8 cellular contexts compared by ENCODE assay signal in genomic region chr9:34522091-34522887, GRCh38. TPM values are rescaled to one million over a fixed set of nuclear protein-coding genes. Genes with fewer than 3 reads are reported as not detected.
DNase-seq lines count a peak whose midpoint lies in the region; ATAC-seq and TF ChIP-seq lines count a peak whose summit lies in the region.

No MANE protein-coding gene starts in this region.

- H3K36me3 Mint-ChIP-seq in CD8-positive, alpha-beta memory T cell = no peaks in the 10 kb centered on the region
- no peaks in the 10 kb centered on the region for H3K36me3 Mint-ChIP-seq in natural killer cell

- ATAC-seq in natural killer cell (no peak), HG02678 (IDR thresholded peaks at IDR 0.05; ENCODE audit: unreplicated experiment) (no peak), HG03025 (IDR thresholded peaks at IDR 0.05; ENCODE audit: low FRiP score, unreplicated experiment) (no peak)

- CTCF ChIA-PET in CD8-positive, alpha-beta memory T cell (lab: Charles Lee) = interaction anchor here (1.5 kb wide), 1 partner anchor 81 kb away, joined by 5 read pairs; no protein-coding TSS in a partner anchor

- no peaks in the 10 kb centered on the region for H3K36me3 ChIP-seq in CD8-positive, alpha-beta memory T cell (ENCODE audit: insufficient read depth, low read length)

- POLR2A ChIA-PET in CD8-positive, alpha-beta memory T cell (lab: Charles Lee) = no interaction called here

- peaks cover 4 to 14% (median 13%) of the 10 kb centered on the region in 3 donors for H3K4me1 Mint-ChIP-seq in CD8-positive, alpha-beta memory T cell
- peaks cover 6 to 19% of the 10 kb centered on the region in 2 donors for H3K4me1 Mint-ChIP-seq in natural killer cell

- no peaks in the 10 kb centered on the region for H3K27me3 ChIP-seq in CD8-positive, alpha-beta memory T cell (ENCODE audit: insufficient read depth, low read length, poor library complexity, severe bottlenecking)

- H3K4me3 ChIP-seq in CD8-positive, alpha-beta memory T cell (ENCODE audit: low read length) = peak overlapping the region; percentile 20
- H3K4me3 ChIP-seq in LNCaP clone FGC (ENCODE audit: low read depth, low read length) = peak overlapping the region; percentile 46
- H3K4me3 ChIP-seq in coronary artery = peak overlapping the region; percentile 78

- no peaks in the 10 kb centered on the region for H3K9me3 ChIP-seq in CD8-positive, alpha-beta memory T cell (ENCODE audit: low read length)

- H3K4me1 ChIP-seq in CD8-positive, alpha-beta memory T cell (ENCODE audit: insufficient read depth, low read length) = peaks cover 8% of the 10 kb centered on the region

- H3K27me3 Mint-ChIP-seq in CD8-positive, alpha-beta memory T cell = peaks cover 4 to 8% of the 10 kb centered on the region in 2 donors
- peaks cover 20 to 23% of the 10 kb centered on the region in 2 donors for H3K27me3 Mint-ChIP-seq in natural killer cell (ENCODE audit: low read depth in 2 of 2)

- no peak for DNase-seq in CD8-positive, alpha-beta memory T cell
- DNase-seq in LNCaP clone FGC (ENCODE audit: low read depth) (no peak), coronary artery (ENCODE audit: low spot score) (no peak), natural killer cell (no peak), DMS53 (lab: John Stamatoyannopoulos, UW) (no peak), NCI-H774 (lab: John Stamatoyannopoulos, UW) (no peak)

- intact Hi-C loops in natural killer cell (cut with micrococcal nuclease) = no loop called here

- no peak overlapping the region for H3K27ac ChIP-seq in CD8-positive, alpha-beta memory T cell (ENCODE audit: low read depth, low read length)
- peak overlapping the region in 1 of 2 donors; percentile 42 for H3K27ac ChIP-seq in coronary artery

- H3K27ac Mint-ChIP-seq in CD8-positive, alpha-beta memory T cell = peak overlapping the region in 5 of 8 donors; percentile 52 to 90 (median 85)
- H3K27ac Mint-ChIP-seq in natural killer cell = peak overlapping the region; percentile 16 to 82

- H3K4me3 Mint-ChIP-seq in CD8-positive, alpha-beta memory T cell = peak overlapping the region; percentile 49 to 89 (median 80)
- H3K4me3 Mint-ChIP-seq in natural killer cell = peak overlapping the region; percentile 72

- TF ChIP-seq CTCF in LNCaP clone FGC (IDR thresholded peaks at IDR 0.05; ENCODE audit: control insufficient read depth, extremely low read depth, insufficient read depth) (no peak), coronary artery (IDR thresholded peaks at IDR 0.05) (no peak), natural killer cell (IDR thresholded peaks at IDR 0.05) (no peak)

- H3K9me3 Mint-ChIP-seq in CD8-positive, alpha-beta memory T cell = no peaks in the 10 kb centered on the region
- no peaks in the 10 kb centered on the region for H3K9me3 Mint-ChIP-seq in natural killer cell

RNA-seq across cellular contexts. Expression of gene ENHO, which starts 0.5 kb away (rescaled TPM):
- total RNA-seq in CD8-positive, alpha-beta memory T cell = under 1 TPM; 0.35 to 0.39 TPM
- not detected for polyA plus RNA-seq in CD8-positive, alpha-beta memory T cell
- 1 to 10 TPM in 1 of 3 donors, under 1 TPM in 1, not detected in 1; 0.34 to 1.7 TPM for total RNA-seq in natural killer cell

Comparison
In these comparisons a context has a peak if more than half of its experiments do, and no peak if none do; other contexts are left out.
1. H3K4me3 ChIP-seq: peak in every context shown above with its lines; median percentile 78 in coronary artery; 46 in LNCaP clone FGC; 20 in CD8-positive, alpha-beta memory T cell.